In the genomic region with DNA sequence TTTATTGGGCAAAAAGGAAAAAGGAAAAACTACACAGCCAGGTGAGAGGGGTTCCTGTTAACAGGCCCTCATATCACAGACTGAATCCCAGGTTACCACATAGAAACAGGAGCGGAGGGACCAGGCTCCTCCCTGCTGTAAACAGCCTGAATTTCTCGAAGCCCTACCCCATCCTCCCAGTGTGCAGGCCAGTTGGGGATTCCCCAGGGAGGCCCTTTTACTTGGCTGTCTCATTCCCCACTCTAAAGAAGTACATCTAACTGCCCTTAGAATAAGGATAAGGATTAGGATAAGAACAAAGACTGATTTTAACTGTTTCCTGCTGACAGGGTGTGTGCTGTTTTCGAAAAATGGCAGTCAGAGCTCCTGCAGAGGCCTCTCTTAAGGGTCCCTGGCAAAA, we compare ENCODE assay signal across 1 cellular context.
TF ChIP-seq lines count a peak whose summit lies in the region.

No MANE protein-coding gene starts in this region.

TF ChIP-seq in GM23338, 12 proteins besides CTCF, POLR2A, EP300 and RAD21 (continued from another document):
- TF ChIP-seq, protein P1, sequence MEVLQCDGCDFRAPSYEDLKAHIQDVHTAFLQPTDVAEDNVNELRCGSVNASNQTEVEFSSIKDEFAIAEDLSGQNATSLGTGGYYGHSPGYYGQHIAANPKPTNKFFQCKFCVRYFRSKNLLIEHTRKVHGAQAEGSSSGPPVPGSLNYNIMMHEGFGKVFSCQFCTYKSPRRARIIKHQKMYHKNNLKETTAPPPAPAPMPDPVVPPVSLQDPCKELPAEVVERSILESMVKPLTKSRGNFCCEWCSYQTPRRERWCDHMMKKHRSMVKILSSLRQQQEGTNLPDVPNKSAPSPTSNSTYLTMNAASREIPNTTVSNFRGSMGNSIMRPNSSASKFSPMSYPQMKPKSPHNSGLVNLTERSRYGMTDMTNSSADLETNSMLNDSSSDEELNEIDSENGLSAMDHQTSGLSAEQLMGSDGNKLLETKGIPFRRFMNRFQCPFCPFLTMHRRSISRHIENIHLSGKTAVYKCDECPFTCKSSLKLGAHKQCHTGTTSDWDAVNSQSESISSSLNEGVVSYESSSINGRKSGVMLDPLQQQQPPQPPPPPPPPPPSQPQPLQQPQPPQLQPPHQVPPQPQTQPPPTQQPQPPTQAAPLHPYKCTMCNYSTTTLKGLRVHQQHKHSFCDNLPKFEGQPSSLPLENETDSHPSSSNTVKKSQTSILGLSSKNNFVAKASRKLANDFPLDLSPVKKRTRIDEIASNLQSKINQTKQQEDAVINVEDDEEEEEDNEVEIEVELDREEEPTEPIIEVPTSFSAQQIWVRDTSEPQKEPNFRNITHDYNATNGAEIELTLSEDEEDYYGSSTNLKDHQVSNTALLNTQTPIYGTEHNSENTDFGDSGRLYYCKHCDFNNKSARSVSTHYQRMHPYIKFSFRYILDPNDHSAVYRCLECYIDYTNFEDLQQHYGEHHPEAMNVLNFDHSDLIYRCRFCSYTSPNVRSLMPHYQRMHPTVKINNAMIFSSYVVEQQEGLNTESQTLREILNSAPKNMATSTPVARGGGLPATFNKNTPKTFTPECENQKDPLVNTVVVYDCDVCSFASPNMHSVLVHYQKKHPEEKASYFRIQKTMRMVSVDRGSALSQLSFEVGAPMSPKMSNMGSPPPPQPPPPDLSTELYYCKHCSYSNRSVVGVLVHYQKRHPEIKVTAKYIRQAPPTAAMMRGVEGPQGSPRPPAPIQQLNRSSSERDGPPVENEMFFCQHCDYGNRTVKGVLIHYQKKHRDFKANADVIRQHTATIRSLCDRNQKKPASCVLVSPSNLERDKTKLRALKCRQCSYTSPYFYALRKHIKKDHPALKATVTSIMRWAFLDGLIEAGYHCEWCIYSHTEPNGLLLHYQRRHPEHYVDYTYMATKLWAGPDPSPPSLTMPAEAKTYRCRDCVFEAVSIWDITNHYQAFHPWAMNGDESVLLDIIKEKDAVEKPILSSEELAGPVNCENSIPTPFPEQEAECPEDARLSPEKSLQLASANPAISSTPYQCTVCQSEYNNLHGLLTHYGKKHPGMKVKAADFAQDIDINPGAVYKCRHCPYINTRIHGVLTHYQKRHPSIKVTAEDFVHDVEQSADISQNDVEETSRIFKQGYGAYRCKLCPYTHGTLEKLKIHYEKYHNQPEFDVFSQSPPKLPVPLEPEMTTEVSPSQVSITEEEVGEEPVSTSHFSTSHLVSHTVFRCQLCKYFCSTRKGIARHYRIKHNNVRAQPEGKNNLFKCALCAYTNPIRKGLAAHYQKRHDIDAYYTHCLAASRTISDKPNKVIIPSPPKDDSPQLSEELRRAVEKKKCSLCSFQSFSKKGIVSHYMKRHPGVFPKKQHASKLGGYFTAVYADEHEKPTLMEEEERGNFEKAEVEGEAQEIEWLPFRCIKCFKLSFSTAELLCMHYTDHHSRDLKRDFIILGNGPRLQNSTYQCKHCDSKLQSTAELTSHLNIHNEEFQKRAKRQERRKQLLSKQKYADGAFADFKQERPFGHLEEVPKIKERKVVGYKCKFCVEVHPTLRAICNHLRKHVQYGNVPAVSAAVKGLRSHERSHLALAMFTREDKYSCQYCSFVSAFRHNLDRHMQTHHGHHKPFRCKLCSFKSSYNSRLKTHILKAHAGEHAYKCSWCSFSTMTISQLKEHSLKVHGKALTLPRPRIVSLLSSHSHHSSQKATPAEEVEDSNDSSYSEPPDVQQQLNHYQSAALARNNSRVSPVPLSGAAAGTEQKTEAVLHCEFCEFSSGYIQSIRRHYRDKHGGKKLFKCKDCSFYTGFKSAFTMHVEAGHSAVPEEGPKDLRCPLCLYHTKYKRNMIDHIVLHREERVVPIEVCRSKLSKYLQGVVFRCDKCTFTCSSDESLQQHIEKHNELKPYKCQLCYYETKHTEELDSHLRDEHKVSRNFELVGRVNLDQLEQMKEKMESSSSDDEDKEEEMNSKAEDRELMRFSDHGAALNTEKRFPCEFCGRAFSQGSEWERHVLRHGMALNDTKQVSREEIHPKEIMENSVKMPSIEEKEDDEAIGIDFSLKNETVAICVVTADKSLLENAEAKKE (CRISPR knock-in tag; IDR thresholded peaks at IDR 0.05): no peak
- no peak for TF ChIP-seq NANOG (IDR thresholded peaks at IDR 0.05; ENCODE audit: borderline replicate concordance)
- no peak for TF ChIP-seq POLR2AphosphoS5 (IDR thresholded peaks at IDR 0.05; ENCODE audit: low read depth)
- no peak for TF ChIP-seq CREB1 (CRISPR knock-in tag; IDR thresholded peaks at IDR 0.05; ENCODE audit: low read depth)
- TF ChIP-seq REST (IDR thresholded peaks at IDR 0.05; ENCODE audit: unreplicated experiment): no peak
- no peak for TF ChIP-seq STAT1 (IDR thresholded peaks at IDR 0.05; ENCODE audit: unreplicated experiment)
- no peak for TF ChIP-seq ZNF114 (CRISPR knock-in tag; IDR thresholded peaks at IDR 0.05)
